In genomic region chr1:41609166-41609883, GRCh38 we compare ENCODE assay signal across 24 cellular contexts.
DNase-seq lines count a peak whose midpoint lies in the region; ATAC-seq and TF ChIP-seq lines count a peak whose summit lies in the region.
"Had no signal": no experiment of that assay in that cellular context is flagged by ENCODE, and none has a peak within 500 bp of the region (broad histone marks: within the 10 kb centered on the region; RNA-seq: fewer than 3 reads in every experiment).

No MANE protein-coding gene starts in this region.

- H3K4me1 Mint-ChIP-seq in activated CD4-positive, alpha-beta T cell treated with anti-CD3 and anti-CD28 coated beads, Interleukin-2, amount 10 ng/mL, durations not matched to agents 24 days and 14 days: peaks cover 43% of the 10 kb centered on the region
- peaks cover 0 to 5% of the 10 kb centered on the region in 2 experiments; a peak in 2 of 4 replicates for H3K4me1 Mint-ChIP-seq in H9
- H3K4me1 Mint-ChIP-seq: GM23338 had no signal

- no peak overlapping the region for H3K23ac ChIP-seq in H9 (ENCODE audit: insufficient read length, low read depth, low read length)

- dilution Hi-C loops in mammary epithelial cell (cut with HindIII; ENCODE audit: low sequenced_read_pairs): no loop called here

- H3K56ac ChIP-seq in H9 (ENCODE audit: insufficient read length, low read depth, low read length): no peak overlapping the region

- H3K79me1 ChIP-seq in H9 (ENCODE audit: insufficient read depth, low read depth, low read length, poor library complexity, severe bottlenecking): no peaks in the 10 kb centered on the region

- no peak overlapping the region for H4K8ac ChIP-seq in H9 (replicated peaks; ENCODE audit: insufficient read length, low read depth, low read length)

- no peaks in the 10 kb centered on the region for H3K27me3 Mint-ChIP-seq in activated CD4-positive, alpha-beta T cell treated with anti-CD3 and anti-CD28 coated beads, Interleukin-2, amount 10 ng/mL, durations not matched to agents 24 days and 14 days
- H3K27me3 Mint-ChIP-seq in H9 (ENCODE audit: low read depth): peaks cover 2% of the 10 kb centered on the region

- no peaks in the 10 kb centered on the region for H3K23me2 ChIP-seq in H9 (ENCODE audit: insufficient read length, low read depth, low read length, poor library complexity, severe bottlenecking)

- TF ChIP-seq CTCF in DND-41 (IDR thresholded peaks at IDR 0.05; ENCODE audit: borderline replicate concordance, extremely low read depth, low read length, poor library complexity, severe bottlenecking): no peak
- no peak for TF ChIP-seq CTCF in sigmoid colon (IDR thresholded peaks at IDR 0.05)
- no peak for TF ChIP-seq CTCF in H9 (conservative IDR thresholded peaks at IDR 0.05)
- TF ChIP-seq CTCF in mammary epithelial cell (conservative IDR thresholded peaks at IDR 0.05 in 1 of 2, IDR thresholded peaks at IDR 0.05 in 1 of 2; ENCODE audit: extremely low read depth in 1 of 2, insufficient read depth in 1 of 2, low read depth in 1 of 2, low read length in 2 of 2): no peak

- no peak for DNase-seq in activated CD4-positive, alpha-beta T cell treated with anti-CD3 and anti-CD28 coated beads, Interleukin-2, amount 10 ng/mL, durations not matched to agents 24 days and 14 days
- DNase-seq in activated CD4-positive, alpha-beta T cell treated with anti-CD3 and anti-CD28 coated beads, Interleukin-2, amount 50 U/mL, for 4 hours: no peak
- DNase-seq in DND-41: no peak
- peak; percentile 21 for DNase-seq in ecto neural progenitor cell (ENCODE audit: low spot score)
- peak; percentile 11 for DNase-seq in sigmoid colon
- DNase-seq in H9: no peak
- DNase-seq in mammary epithelial cell: no peak
- DNase-seq in activated naive CD4-positive, alpha-beta T cell (lab: John Stamatoyannopoulos, UW): no peak
- DNase-seq: AML-193; C1 segment of cervical spinal cord; CD8-positive, alpha-beta T cell; DMS153; GDM1; HCEC 1CT; MG63; NCI-H1417; NCI-H187; NCI-H446; NCI-H526 treated with DMSO at 0.1 percent for 48 hours; OCI-M1 had no signal

- H2BK12ac ChIP-seq in H9 (ENCODE audit: insufficient read length, low read depth, low read length): no peak overlapping the region

- H3K27ac Mint-ChIP-seq in activated CD4-positive, alpha-beta T cell treated with anti-CD3 and anti-CD28 coated beads, Interleukin-2, amount 10 ng/mL, durations not matched to agents 24 days and 14 days: peak overlapping the region; percentile 68
- no peak overlapping the region; a peak in 1 of 7 replicates for H3K27ac Mint-ChIP-seq in H9
- H3K27ac Mint-ChIP-seq: CD8-positive, alpha-beta T cell; GM23338 had no signal

- peaks cover 70% of the 10 kb centered on the region for H3K36me3 Mint-ChIP-seq in activated CD4-positive, alpha-beta T cell treated with anti-CD3 and anti-CD28 coated beads, Interleukin-2, amount 10 ng/mL, durations not matched to agents 24 days and 14 days (ENCODE audit: low read depth)
- no peaks in the 10 kb centered on the region for H3K36me3 Mint-ChIP-seq in H9 (ENCODE audit: insufficient read depth in 1 of 3, low read depth in 3 of 3)
- H3K36me3 Mint-ChIP-seq: CD8-positive, alpha-beta T cell had no signal

- H3K27ac ChIP-seq in DND-41 (ENCODE audit: low read length) (peak overlapping the region; percentile 27), sigmoid colon (no peak overlapping the region), H9 (ENCODE audit: insufficient read length, low read depth, low read length) (no peak overlapping the region), mammary epithelial cell (ENCODE audit: insufficient read depth, low read depth, low read length) (no peak overlapping the region)
- H3K27ac ChIP-seq: HL-60 had no signal

- H3K9me3 ChIP-seq in DND-41 (ENCODE audit: insufficient read depth, low read length, severe bottlenecking): no peaks in the 10 kb centered on the region
- H3K9me3 ChIP-seq in sigmoid colon: no peaks in the 10 kb centered on the region
- H3K9me3 ChIP-seq in H9 (ENCODE audit: control insufficient read depth, low read depth, low read length): no peaks in the 10 kb centered on the region
- H3K9me3 ChIP-seq in mammary epithelial cell (replicated peaks; ENCODE audit: insufficient read depth, low read length): no peaks in the 10 kb centered on the region
- H3K9me3 ChIP-seq: MG63 had no signal

- no peak overlapping the region for H4K91ac ChIP-seq in H9 (ENCODE audit: insufficient read length, low read depth, low read length)

- H2BK15ac ChIP-seq in H9 (ENCODE audit: low read depth, low read length): no peak overlapping the region

- H3K79me2 ChIP-seq in DND-41 (ENCODE audit: insufficient read depth, low read length): peaks cover 99% of the 10 kb centered on the region
- H3K79me2 ChIP-seq in H9 (ENCODE audit: insufficient read depth, low read length): no peaks in the 10 kb centered on the region
- no peaks in the 10 kb centered on the region for H3K79me2 ChIP-seq in mammary epithelial cell (ENCODE audit: insufficient read depth, low read length)

- ATAC-seq in DND-41 (ENCODE audit: insufficient read depth, low read depth): no peak
- ATAC-seq: CD8-positive, alpha-beta T cell; GM23338; HepG2; K562 had no signal

- no peak overlapping the region for H3K4ac ChIP-seq in H9 (ENCODE audit: low read depth, low read length)

- intact Hi-C loops in activated CD4-positive, alpha-beta T cell treated with anti-CD3 and anti-CD28 coated beads, Interleukin-2, amount 10 ng/mL, durations not matched to agents 24 days and 14 days (cut with micrococcal nuclease): loop anchor here (5.0 kb wide), 1 partner anchor 33 kb away; no protein-coding TSS in a partner anchor
- intact Hi-C loops in sigmoid colon (cut with DNase I) (no loop called here), mammary epithelial cell (cut with micrococcal nuclease) (no loop called here)

- H3K4me2 ChIP-seq in DND-41 (ENCODE audit: insufficient read depth, low read length): no peak overlapping the region
- H3K4me2 ChIP-seq in H9 (ENCODE audit: insufficient read depth, insufficient read length, low read length): no peak overlapping the region
- no peak overlapping the region for H3K4me2 ChIP-seq in mammary epithelial cell (ENCODE audit: insufficient read depth, low read depth, low read length)
- H3K4me2 ChIP-seq: GM23338 had no signal

- TF ChIP-seq POLR2A in sigmoid colon (IDR thresholded peaks at IDR 0.05): no peak

- H3K9ac ChIP-seq in DND-41 (ENCODE audit: low read depth, low read length) (no peak overlapping the region), H9 (ENCODE audit: extremely low read depth, insufficient read length, low read length) (no peak overlapping the region), mammary epithelial cell (ENCODE audit: insufficient read depth, low read length) (no peak overlapping the region)

- no TSS peak for BruUV-seq in mammary epithelial cell (replicated peaks; lab: Mats Ljungman, UMichigan)

- no peak overlapping the region for H3K18ac ChIP-seq in H9 (ENCODE audit: insufficient read length, low read depth, low read length)

- H3K4me1 ChIP-seq in DND-41 (ENCODE audit: insufficient read depth, low read length) (no peaks in the 10 kb centered on the region), sigmoid colon (peaks cover 0 to 7% (median 0%) of the 10 kb centered on the region in 4 donors), H9 (ENCODE audit: insufficient read depth, low read length) (no peaks in the 10 kb centered on the region), mammary epithelial cell (ENCODE audit: insufficient read depth, low read length) (peaks cover 4% of the 10 kb centered on the region)

- CTCF ChIA-PET in mammary epithelial cell (lab: Charles Lee; ENCODE audit: low non-redundant PET): no interaction called here

- H3T11ph ChIP-seq in H9 (ENCODE audit: low read length): no peak overlapping the region

- no peak overlapping the region for H2BK20ac ChIP-seq in H9 (ENCODE audit: low read depth, low read length, poor library complexity, severe bottlenecking)

- H3K4me3 ChIP-seq in DND-41 (ENCODE audit: low read depth in 1 of 2, low read length in 2 of 2) (no peak overlapping the region), sigmoid colon (no peak overlapping the region), mammary epithelial cell (replicated peaks in 1 of 3; ENCODE audit: insufficient read depth in 1 of 3, low read depth in 2 of 3, low read length in 3 of 3) (no peak overlapping the region)
- H3K4me3 ChIP-seq: GM23338, K562, MG63 had no signal

- H2BK120ac ChIP-seq in H9 (ENCODE audit: low read depth, low read length, poor library complexity, severe bottlenecking): no peak overlapping the region

- H2BK5ac ChIP-seq in H9 (ENCODE audit: insufficient read length, low read length): no peak overlapping the region

- H3K14ac ChIP-seq in H9 (ENCODE audit: insufficient read depth, low read length): no peak overlapping the region

- H3K4me3 Mint-ChIP-seq in activated CD4-positive, alpha-beta T cell treated with anti-CD3 and anti-CD28 coated beads, Interleukin-2, amount 10 ng/mL, durations not matched to agents 24 days and 14 days: no peak overlapping the region
- no peak overlapping the region; a peak in 1 of 5 replicates for H3K4me3 Mint-ChIP-seq in H9
- H3K4me3 Mint-ChIP-seq: CD8-positive, alpha-beta T cell; GM23338 had no signal

- H2AK5ac ChIP-seq in H9 (ENCODE audit: insufficient read length, low read length): no peak overlapping the region

- in situ Hi-C loops in mammary epithelial cell (cut with MboI; ENCODE audit: low sequenced_read_pairs in 2 of 2): no loop called here

- no peak for TF ChIP-seq EP300 in sigmoid colon (IDR thresholded peaks at IDR 0.05)

- H3K9me3 Mint-ChIP-seq in activated CD4-positive, alpha-beta T cell treated with anti-CD3 and anti-CD28 coated beads, Interleukin-2, amount 10 ng/mL, durations not matched to agents 24 days and 14 days: peaks cover 8% of the 10 kb centered on the region
- no peaks in the 10 kb centered on the region; a peak in 1 of 5 replicates for H3K9me3 Mint-ChIP-seq in H9
- H3K9me3 Mint-ChIP-seq: GM23338 had no signal

- H3K27me3 ChIP-seq in DND-41 (ENCODE audit: insufficient read depth, low read length, poor library complexity) (no peaks in the 10 kb centered on the region), sigmoid colon (no peaks in the 10 kb centered on the region), H9 (ENCODE audit: insufficient read depth, low read length) (no peaks in the 10 kb centered on the region), mammary epithelial cell (ENCODE audit: insufficient read depth, low read length) (no peaks in the 10 kb centered on the region)
- H3K27me3 ChIP-seq: MG63 had no signal

- no peak overlapping the region for H2AFZ ChIP-seq in DND-41 (ENCODE audit: low read depth, low read length)
- no peak overlapping the region for H2AFZ ChIP-seq in H9 (ENCODE audit: low read length)
- no peak overlapping the region for H2AFZ ChIP-seq in mammary epithelial cell (ENCODE audit: low read depth, low read length)
- H2AFZ ChIP-seq: GM23338 had no signal

- 96 to 97% methylated on average over 10 of the region's 10 CpGs for WGBS in sigmoid colon, 2 donors
- WGBS in H9 (ENCODE audit: extremely low coverage, insufficient read length, low lambda C conversion rate): no CpG with 5 or more reads among the region's 10 CpGs
- WGBS in mammary epithelial cell (ENCODE audit: low coverage, missing lambda C conversion rate): 92% methylated on average over 10 of the region's 10 CpGs

- H4K5ac ChIP-seq in H9 (ENCODE audit: insufficient read length, low read depth, low read length): no peak overlapping the region

- H3K36me3 ChIP-seq in DND-41 (ENCODE audit: insufficient read depth, low read length) (peaks cover 75% of the 10 kb centered on the region), sigmoid colon (no peaks in the 10 kb centered on the region), mammary epithelial cell (ENCODE audit: insufficient read depth, low read length) (no peaks in the 10 kb centered on the region)
- H3K36me3 ChIP-seq: MG63 had no signal

- H4K20me1 ChIP-seq in DND-41 (ENCODE audit: insufficient read depth, low read length): peaks cover 88% of the 10 kb centered on the region
- no peaks in the 10 kb centered on the region for H4K20me1 ChIP-seq in H9 (ENCODE audit: control insufficient read depth, insufficient read depth, insufficient read length)
- no peaks in the 10 kb centered on the region for H4K20me1 ChIP-seq in mammary epithelial cell (ENCODE audit: insufficient read depth, low read length)

Comparison
In these comparisons a context has a peak if more than half of its experiments do, and no peak if none do; other contexts are left out.
1. DNase-seq: peak in ecto neural progenitor cell (single experiment) and sigmoid colon (single experiment); none in activated CD4-positive, alpha-beta T cell treated with anti-CD3 and anti-CD28 coated beads, Interleukin-2, amount 10 ng/mL, durations not matched to agents 24 days and 14 days (single experiment), activated CD4-positive, alpha-beta T cell treated with anti-CD3 and anti-CD28 coated beads, Interleukin-2, amount 50 U/mL, for 4 hours (0 of 2), DND-41 (single experiment), H9 (single experiment), mammary epithelial cell (single experiment) and activated naive CD4-positive, alpha-beta T cell (0 of 4).